ENCODE assay signal across 8 cellular contexts in the genomic region with DNA sequence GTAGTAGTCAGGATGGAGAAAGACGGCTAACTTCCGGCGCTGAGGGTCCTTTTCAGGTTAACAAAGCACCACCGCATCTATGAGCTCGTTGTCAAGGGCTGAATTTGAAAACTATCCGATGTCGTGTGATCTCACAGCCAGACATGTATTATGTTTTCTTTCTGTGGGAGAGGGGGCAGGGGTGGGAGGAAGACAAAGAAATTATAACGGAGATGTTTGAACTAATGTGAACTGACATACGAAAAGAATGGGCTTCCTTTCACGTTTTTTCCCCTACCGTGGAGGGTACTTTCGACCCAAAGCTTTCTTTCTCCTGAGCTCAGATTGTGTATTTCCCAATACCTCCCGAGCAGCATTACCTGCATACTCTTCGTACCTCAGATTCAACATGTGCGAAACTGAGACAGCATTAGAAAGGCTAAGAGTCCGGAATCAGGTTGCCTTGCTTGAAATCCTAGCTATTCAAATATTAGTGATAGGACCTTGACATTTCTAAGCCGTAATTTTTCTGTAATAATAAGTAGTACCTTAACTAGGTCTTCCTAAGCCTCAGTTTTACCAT. TPM values are rescaled to one million over a fixed set of nuclear protein-coding genes. Genes with fewer than 3 reads are reported as not detected.
DNase-seq lines count a peak whose midpoint lies in the region; ATAC-seq and TF ChIP-seq lines count a peak whose summit lies in the region.

No MANE protein-coding gene starts in this region.

- no peak overlapping the region for H4K8ac ChIP-seq in neuronal stem cell (ENCODE audit: low read depth, low read length)

- no peak overlapping the region for H2AK5ac ChIP-seq in neuronal stem cell (ENCODE audit: low read depth, low read length)

- intact Hi-C loops in PC-3 (cut with micrococcal nuclease) = loop anchor here (5.0 kb wide), 3 partner anchors 62 to 282 kb away; no protein-coding TSS in a partner anchor

- POLR2A ChIA-PET in CD8-positive, alpha-beta memory T cell (lab: Charles Lee) = no interaction called here
- POLR2A ChIA-PET in PC-3 (lab: Charles Lee; ENCODE audit: unreplicated experiment) = no interaction called here

- H3K27me3 ChIP-seq in CD8-positive, alpha-beta memory T cell (ENCODE audit: insufficient read depth, low read length, poor library complexity, severe bottlenecking) = no peaks in the 10 kb centered on the region
- H3K27me3 ChIP-seq in PC-3 (ENCODE audit: low read length) = peaks cover 16% of the 10 kb centered on the region
- no peaks in the 10 kb centered on the region for H3K27me3 ChIP-seq in endodermal cell (ENCODE audit: control insufficient read depth, insufficient read depth, low read length, poor library complexity, severe bottlenecking)
- no peaks in the 10 kb centered on the region for H3K27me3 ChIP-seq in neuronal stem cell (ENCODE audit: control insufficient read depth in 3 of 3, insufficient read depth in 3 of 3, low read depth in 1 of 3, low read length in 3 of 3)

- H3K9me2 ChIP-seq in PC-3 (replicated peaks; ENCODE audit: low read length) = no peaks in the 10 kb centered on the region

- H2BK12ac ChIP-seq in neuronal stem cell (ENCODE audit: low read length) = no peak overlapping the region

- peaks cover 7 to 14% (median 10%) of the 10 kb centered on the region in 3 donors for H3K4me1 Mint-ChIP-seq in CD8-positive, alpha-beta memory T cell
- H3K4me1 Mint-ChIP-seq in endodermal cell = peaks cover 28% of the 10 kb centered on the region

- peak overlapping the region; percentile 87 for H3K4me2 ChIP-seq in PC-3 (ENCODE audit: low read length)
- H3K4me2 ChIP-seq in neuronal stem cell (ENCODE audit: insufficient read depth, low read length, poor library complexity, severe bottlenecking) = peak overlapping the region; percentile 20

- peak overlapping the region; percentile 94 to 100 (median 98) for H3K27ac Mint-ChIP-seq in CD8-positive, alpha-beta memory T cell
- H3K27ac Mint-ChIP-seq in endodermal cell = peak overlapping the region; percentile 99

- no peak overlapping the region for H4K91ac ChIP-seq in neuronal stem cell (ENCODE audit: low read depth, low read length, poor library complexity)

- no peak overlapping the region for H2BK120ac ChIP-seq in neuronal stem cell (ENCODE audit: low read depth, low read length)

- no peaks in the 10 kb centered on the region for H4K20me1 ChIP-seq in PC-3 (ENCODE audit: low read length)

- no peaks in the 10 kb centered on the region for H3F3A ChIP-seq in PC-3 (ENCODE audit: low read length, unreplicated experiment)

- TF ChIP-seq CTCF in PC-3 (conservative IDR thresholded peaks at IDR 0.05; ENCODE audit: low read depth, low read length) = no peak
- no peak for TF ChIP-seq CTCF in endodermal cell (conservative IDR thresholded peaks at IDR 0.05)

- H3K4me3 Mint-ChIP-seq in CD8-positive, alpha-beta memory T cell = peak overlapping the region; percentile 86 to 96 (median 89)
- H3K4me3 Mint-ChIP-seq in endodermal cell = peak overlapping the region; percentile 76

- peaks cover 0 to 4% (median 0%) of the 10 kb centered on the region in 3 donors for H3K36me3 Mint-ChIP-seq in CD8-positive, alpha-beta memory T cell
- no peaks in the 10 kb centered on the region for H3K36me3 Mint-ChIP-seq in endodermal cell (ENCODE audit: low read depth)

- 71 to 76% methylated on average over 15 to 17 of the region's 17 CpGs for WGBS in endodermal cell (ENCODE audit: insufficient coverage in 1 of 2, insufficient read length in 1 of 2), 2 experiments
- WGBS in neuronal stem cell (ENCODE audit: extremely low coverage in 2 of 2, insufficient read length in 2 of 2, insufficient replicate concordance in 1 of 2), 2 donors = no CpG with 5 or more reads among the region's 17 CpGs

- peak overlapping the region; percentile 52 for H3K4me3 ChIP-seq in CD8-positive, alpha-beta memory T cell (ENCODE audit: low read length)
- H3K4me3 ChIP-seq in PC-3 (ENCODE audit: low read length) (peak overlapping the region; percentile 69), endodermal cell (ENCODE audit: low read length) (peak overlapping the region; percentile 72), neuronal stem cell (ENCODE audit: low read length in 2 of 2) (peak overlapping the region; percentile 70 to 85)

- H3K79me2 ChIP-seq in PC-3 (ENCODE audit: low read length) = no peaks in the 10 kb centered on the region

- no peak overlapping the region for H3K14ac ChIP-seq in neuronal stem cell (ENCODE audit: low read length)

- peak overlapping the region; percentile 72 for H3K18ac ChIP-seq in neuronal stem cell (ENCODE audit: low read length)

- peaks cover 4% of the 10 kb centered on the region for H3K4me1 ChIP-seq in CD8-positive, alpha-beta memory T cell (ENCODE audit: insufficient read depth, low read length)
- H3K4me1 ChIP-seq in PC-3 (ENCODE audit: insufficient read depth, low read length) (peaks cover 20% of the 10 kb centered on the region), endodermal cell (ENCODE audit: control insufficient read depth, insufficient read depth, low read length) (peaks cover 6% of the 10 kb centered on the region), neuronal stem cell (ENCODE audit: control insufficient read depth in 2 of 2, insufficient read depth in 1 of 2, low read depth in 1 of 2, low read length in 2 of 2) (peaks cover 9 to 23% of the 10 kb centered on the region in 2 donors)

- DNase-seq in CD8-positive, alpha-beta memory T cell = no peak
- DNase-seq in PC-3 = no peak
- no peak for DNase-seq in endodermal cell
- no peak for DNase-seq in neuronal stem cell (ENCODE audit: low spot score)
- DNase-seq in NCI-H187 (lab: John Stamatoyannopoulos, UW) = no peak
- DNase-seq in NCI-H1436 treated with DMSO at 0.1 percent for 48 hours (lab: John Stamatoyannopoulos, UW) = no peak
- DNase-seq in GM03348 (ENCODE audit: low spot score) = no peak

- H3K36me3 ChIP-seq in CD8-positive, alpha-beta memory T cell (ENCODE audit: insufficient read depth, low read length) = no peaks in the 10 kb centered on the region
- H3K36me3 ChIP-seq in PC-3 (ENCODE audit: low read depth, low read length) (no peaks in the 10 kb centered on the region), endodermal cell (ENCODE audit: control insufficient read depth, insufficient read depth, low read length) (no peaks in the 10 kb centered on the region), neuronal stem cell (replicated peaks in 1 of 2; ENCODE audit: control insufficient read depth in 2 of 2, insufficient read depth in 2 of 2, low read length in 2 of 2) (no peaks in the 10 kb centered on the region)

- BruUV-seq in PC-3 (replicated peaks; lab: Mats Ljungman, UMichigan) = no TSS peak

- no peak overlapping the region for H3K27ac ChIP-seq in CD8-positive, alpha-beta memory T cell (ENCODE audit: low read depth, low read length)
- H3K27ac ChIP-seq in PC-3 (ENCODE audit: low read length) = no peak overlapping the region
- H3K27ac ChIP-seq in endodermal cell (ENCODE audit: low read depth, low read length) = peak overlapping the region; percentile 71
- H3K27ac ChIP-seq in neuronal stem cell (replicated peaks; ENCODE audit: low read length) = no peak overlapping the region

- ATAC-seq in PC-3 (no peak), GM21576 (IDR thresholded peaks at IDR 0.05; ENCODE audit: unreplicated experiment) (no peak)

- H3K27me3 Mint-ChIP-seq in CD8-positive, alpha-beta memory T cell = peaks cover 5 to 8% of the 10 kb centered on the region in 2 donors
- no peaks in the 10 kb centered on the region for H3K27me3 Mint-ChIP-seq in endodermal cell (ENCODE audit: insufficient read depth)

- no peak overlapping the region for H3K23ac ChIP-seq in neuronal stem cell (ENCODE audit: low read depth, low read length, poor library complexity)

- peak overlapping the region; percentile 13; the same call in 1 of the 2 replicates for H2AFZ ChIP-seq in PC-3 (ENCODE audit: low read length)
- peak overlapping the region; percentile 93 for H2AFZ ChIP-seq in neuronal stem cell (ENCODE audit: low read length)

- no peak overlapping the region for H2BK15ac ChIP-seq in neuronal stem cell (ENCODE audit: low read length)

- CTCF ChIA-PET in CD8-positive, alpha-beta memory T cell (lab: Charles Lee) = interaction anchor here (1.5 kb wide), 1 partner anchor 63 kb away, joined by 3 read pairs; no protein-coding TSS in a partner anchor
- CTCF ChIA-PET in PC-3 (lab: Charles Lee) = no interaction called here

- no peak overlapping the region for H2BK5ac ChIP-seq in neuronal stem cell (ENCODE audit: low read length)

- no peaks in the 10 kb centered on the region for H3K9me3 ChIP-seq in CD8-positive, alpha-beta memory T cell (ENCODE audit: low read length)
- no peaks in the 10 kb centered on the region for H3K9me3 ChIP-seq in PC-3 (ENCODE audit: low read length)
- no peaks in the 10 kb centered on the region for H3K9me3 ChIP-seq in endodermal cell (ENCODE audit: control insufficient read depth, low read length)
- H3K9me3 ChIP-seq in neuronal stem cell (replicated peaks in 1 of 2; ENCODE audit: control insufficient read depth in 2 of 2, insufficient read depth in 1 of 2, low read depth in 1 of 2, low read length in 2 of 2) = no peaks in the 10 kb centered on the region

- H3K79me1 ChIP-seq in neuronal stem cell (ENCODE audit: low read depth, low read length) = no peaks in the 10 kb centered on the region

- H3K4ac ChIP-seq in neuronal stem cell (ENCODE audit: low read length) = no peak overlapping the region

- no peaks in the 10 kb centered on the region for H3K9me3 Mint-ChIP-seq in CD8-positive, alpha-beta memory T cell
- H3K9me3 Mint-ChIP-seq in endodermal cell = no peaks in the 10 kb centered on the region

- H3K9ac ChIP-seq in PC-3 (ENCODE audit: low read length) (no peak overlapping the region), endodermal cell (ENCODE audit: extremely low read depth, low read length, poor library complexity, severe bottlenecking) (no peak overlapping the region), neuronal stem cell (ENCODE audit: low read depth, low read length, poor library complexity) (no peak overlapping the region)

RNA-seq across cellular contexts. Expression of a gene that starts 0.7 kb away (rescaled TPM):
- 10 to 100 TPM; 25.9 to 32.1 TPM for total RNA-seq in CD8-positive, alpha-beta memory T cell
- 9.3 TPM for polyA plus RNA-seq in CD8-positive, alpha-beta memory T cell
- 26.1 and 29.8 TPM in 2 replicates for total RNA-seq in PC-3 (2014; rRNA removed)
- total RNA-seq in endodermal cell = 10 to 100 TPM; 91.3 to 94.9 TPM
- 77.0 TPM for polyA plus RNA-seq in endodermal cell (2013, experiment 1 of 2)
- polyA plus RNA-seq in endodermal cell (2013, experiment 2 of 2) = 66.0 TPM
- 43.9 TPM for polyA plus RNA-seq in neuronal stem cell (2013, experiment 1 of 2)
- 46.6 TPM for polyA plus RNA-seq in neuronal stem cell (2013, experiment 2 of 2)
